ENCODE assay signal across 1 cellular context in genomic region chr9:22158983-22159382, GRCh38.
TF ChIP-seq lines count a peak whose summit lies in the region.

No MANE protein-coding gene starts in this region.

TF ChIP-seq in A549, 52 proteins besides CTCF, POLR2A, EP300 and RAD21 (continued from another document):
- no peak for TF ChIP-seq HMGXB4 (CRISPR knock-in tag; IDR thresholded peaks at IDR 0.05; ENCODE audit: borderline replicate concordance)
- no peak for TF ChIP-seq MAZ (IDR thresholded peaks at IDR 0.05; ENCODE audit: borderline replicate concordance, low read depth, low read length)
- TF ChIP-seq HDAC2 (IDR thresholded peaks at IDR 0.05): no peak
- TF ChIP-seq USF2 (IDR thresholded peaks at IDR 0.05): no peak
- no peak for TF ChIP-seq HOXA7 (CRISPR knock-in tag; IDR thresholded peaks at IDR 0.05)
- TF ChIP-seq JUNB (IDR thresholded peaks at IDR 0.05): peak; percentile 99
- peak; percentile 83 for TF ChIP-seq MAX (IDR thresholded peaks at IDR 0.05)
- peak; percentile 98 for TF ChIP-seq BCL3 (IDR thresholded peaks at IDR 0.05)
- no peak for TF ChIP-seq E2F6 (IDR thresholded peaks at IDR 0.05; ENCODE audit: borderline replicate concordance, low read depth)
- peak; percentile 96 for TF ChIP-seq FOSL2 (IDR thresholded peaks at IDR 0.05)
- TF ChIP-seq FOSL2 (CRISPR knock-in tag; IDR thresholded peaks at IDR 0.05): peak; percentile 94
- TF ChIP-seq SMC3 (IDR thresholded peaks at IDR 0.05): peak; percentile 70
- no peak for TF ChIP-seq ESRRA (IDR thresholded peaks at IDR 0.05; ENCODE audit: borderline replicate concordance, low read length)
- no peak for TF ChIP-seq NFE2L2 (conservative IDR thresholded peaks at IDR 0.05; ENCODE audit: low read length)
- TF ChIP-seq NPAS2 (CRISPR knock-in tag; IDR thresholded peaks at IDR 0.05; ENCODE audit: borderline replicate concordance): no peak
- no peak for TF ChIP-seq FOXS1 (CRISPR knock-in tag; IDR thresholded peaks at IDR 0.05)
- TF ChIP-seq POLR2AphosphoS2 (conservative IDR thresholded peaks at IDR 0.05; ENCODE audit: low read length): no peak
- no peak for TF ChIP-seq ZC3H11A (IDR thresholded peaks at IDR 0.05)
- 0 out of 2 replicates have a peak, but pooled peaks have one; percentile 59 for TF ChIP-seq MYC (IDR thresholded peaks at IDR 0.05; ENCODE audit: borderline replicate concordance, low read length)
- TF ChIP-seq PBX3 (IDR thresholded peaks at IDR 0.05): peak; percentile 47; the same call in 1 of the 2 replicates
- TF ChIP-seq ATOH8 (CRISPR knock-in tag; IDR thresholded peaks at IDR 0.05; ENCODE audit: low read depth): peak; percentile 35; the same call in 1 of the 2 replicates
- TF ChIP-seq SREBF2 (IDR thresholded peaks at IDR 0.05): no peak
- TF ChIP-seq HES2 (IDR thresholded peaks at IDR 0.05): peak; percentile 89
- TF ChIP-seq HEYL (CRISPR knock-in tag; IDR thresholded peaks at IDR 0.05): no peak
